In genomic region chr2:106117882-106118684, GRCh38 we compare ENCODE assay signal across 16 cellular contexts.
DNase-seq lines count a peak whose midpoint lies in the region; ATAC-seq and TF ChIP-seq lines count a peak whose summit lies in the region.
"Had no signal": no experiment of that assay in that cellular context is flagged by ENCODE, and none has a peak within 500 bp of the region (broad histone marks: within the 10 kb centered on the region; RNA-seq: fewer than 3 reads in every experiment).

No MANE protein-coding gene starts in this region.

- peak overlapping the region; percentile 61 for H3K27ac Mint-ChIP-seq in activated CD4-positive, alpha-beta T cell treated with anti-CD3 and anti-CD28 coated beads, Interleukin-2, amount 10 ng/mL, durations not matched to agents 7 days and 5 days

- no peak for ATAC-seq in HG02678 (IDR thresholded peaks at IDR 0.05; ENCODE audit: unreplicated experiment)

- no peak overlapping the region for H3K4me3 ChIP-seq in prostate gland
- H3K4me3 ChIP-seq: smooth muscle cell had no signal

- no peaks in the 10 kb centered on the region for H3K9me3 Mint-ChIP-seq in activated CD4-positive, alpha-beta T cell treated with anti-CD3 and anti-CD28 coated beads, Interleukin-2, amount 10 ng/mL, durations not matched to agents 7 days and 5 days

- no peaks in the 10 kb centered on the region for H3K4me1 Mint-ChIP-seq in activated CD4-positive, alpha-beta T cell treated with anti-CD3 and anti-CD28 coated beads, Interleukin-2, amount 10 ng/mL, durations not matched to agents 7 days and 5 days

- WGBS in prostate gland: 66% methylated on average over 9 of the region's 9 CpGs

- H3K36me3 Mint-ChIP-seq in activated CD4-positive, alpha-beta T cell treated with anti-CD3 and anti-CD28 coated beads, Interleukin-2, amount 10 ng/mL, durations not matched to agents 7 days and 5 days (ENCODE audit: low read depth): peaks cover 31% of the 10 kb centered on the region

- no peaks in the 10 kb centered on the region for H3K9me3 ChIP-seq in prostate gland

- no peak for TF ChIP-seq CTCF in prostate gland (IDR thresholded peaks at IDR 0.05)

- TF ChIP-seq RAD21 in Ishikawa (IDR thresholded peaks at IDR 0.05; ENCODE audit: low read depth): no peak

- peaks cover 0 to 5% of the 10 kb centered on the region in 2 donors for H3K36me3 ChIP-seq in prostate gland

- H3K4me3 Mint-ChIP-seq in activated CD4-positive, alpha-beta T cell treated with anti-CD3 and anti-CD28 coated beads, Interleukin-2, amount 10 ng/mL, durations not matched to agents 7 days and 5 days: no peak overlapping the region

- POLR2A ChIA-PET in activated CD4-positive, alpha-beta T cell treated with anti-CD3 and anti-CD28 coated beads, Interleukin-2, amount 10 ng/mL, durations not matched to agents 7 days and 5 days (lab: Charles Lee): no interaction called here

- no peaks in the 10 kb centered on the region for H3K4me1 ChIP-seq in prostate gland (replicated peaks)

- peak; percentile 50; the same call in 1 of the 2 replicates for TF ChIP-seq EP300 in Ishikawa (IDR thresholded peaks at IDR 0.05; ENCODE audit: borderline replicate concordance)

- no peaks in the 10 kb centered on the region for H3K27me3 ChIP-seq in prostate gland (replicated peaks; ENCODE audit: insufficient read depth)

- no peak for DNase-seq in activated CD4-positive, alpha-beta T cell treated with anti-CD3 and anti-CD28 coated beads, Interleukin-2, amount 10 ng/mL, durations not matched to agents 7 days and 5 days
- DNase-seq in activated CD4-positive, alpha-beta T cell treated with anti-CD3 and anti-CD28 coated beads, Interleukin-2, amount 50 U/mL, for 1 hour: no peak
- DNase-seq in glomerular visceral epithelial cell (ENCODE audit: extremely low spot score) (peak; percentile 36), renal cortical epithelial cell (ENCODE audit: low read depth) (peak; percentile 44), erythroblast (lab: John Stamatoyannopoulos, UW) (no peak), prostate gland (ENCODE audit: low spot score) (no peak)
- DNase-seq: 8988T; activated CD4-positive, alpha-beta T cell treated with anti-CD3 and anti-CD28 coated beads, Interleukin-2, amount 50 U/mL, for 48 hours; C1 segment of cervical spinal cord; DND-41; head of caudate nucleus; midbrain; occipital lobe had no signal

- H3K27me3 Mint-ChIP-seq in activated CD4-positive, alpha-beta T cell treated with anti-CD3 and anti-CD28 coated beads, Interleukin-2, amount 10 ng/mL, durations not matched to agents 7 days and 5 days: no peaks in the 10 kb centered on the region

- no peak overlapping the region for H3K27ac ChIP-seq in prostate gland

- CTCF ChIA-PET in activated CD4-positive, alpha-beta T cell treated with anti-CD3 and anti-CD28 coated beads, Interleukin-2, amount 10 ng/mL, durations not matched to agents 7 days and 5 days (lab: Charles Lee): interaction anchor here (0.9 kb wide), 1 partner anchor 12 kb away, joined by 4 read pairs; no protein-coding TSS in a partner anchor

- intact Hi-C loops in prostate gland (cut with DNase I): no loop called here

- TF ChIP-seq POLR2A in erythroblast (IDR thresholded peaks at IDR 0.05; ENCODE audit: low read length) (no peak), prostate gland (IDR thresholded peaks at IDR 0.05) (no peak)

TF ChIP-seq in Ishikawa, 13 proteins besides CTCF, POLR2A, EP300 and RAD21:
- TF ChIP-seq NFIC (IDR thresholded peaks at IDR 0.05) (peak; percentile 62), TEAD4 (IDR thresholded peaks at IDR 0.05) (0 out of 2 replicates have a peak, but pooled peaks have one; percentile 12), TCF12 (IDR thresholded peaks at IDR 0.05; ENCODE audit: low read depth) (peak; percentile 41; the same call in 1 of the 2 replicates), REST (IDR thresholded peaks at IDR 0.05; ENCODE audit: low read depth) (no peak), USF1 (IDR thresholded peaks at IDR 0.05) (peak; percentile 37; the same call in 1 of the 2 replicates)

Comparison
In these comparisons a context has a peak if more than half of its experiments do, and no peak if none do; other contexts are left out.
1. DNase-seq: peak in glomerular visceral epithelial cell (single experiment) and renal cortical epithelial cell (single experiment); none in activated CD4-positive, alpha-beta T cell treated with anti-CD3 and anti-CD28 coated beads, Interleukin-2, amount 10 ng/mL, durations not matched to agents 7 days and 5 days (single experiment), activated CD4-positive, alpha-beta T cell treated with anti-CD3 and anti-CD28 coated beads, Interleukin-2, amount 50 U/mL, for 1 hour (single experiment), erythroblast (0 of 2) and prostate gland (single experiment).